1 cellular context compared by ENCODE assay signal in genomic region chr12:115916910-115917668, GRCh38.
TF ChIP-seq lines count a peak whose summit lies in the region.

No MANE protein-coding gene starts in this region.

TF ChIP-seq in HepG2, 621 proteins besides CTCF, POLR2A, EP300 and RAD21 (continued from another document and continues in another):
- TF ChIP-seq ZNF275 (CRISPR knock-in tag; IDR thresholded peaks at IDR 0.05; ENCODE audit: borderline replicate concordance) (no peak), MXD4 (CRISPR knock-in tag; IDR thresholded peaks at IDR 0.05) (0 out of 2 replicates have a peak, but pooled peaks have one; percentile 24), CBFB (CRISPR knock-in tag; IDR thresholded peaks at IDR 0.05) (no peak), PTBP1 (IDR thresholded peaks at IDR 0.05; ENCODE audit: low read depth, low read length, poor library complexity, severe bottlenecking) (no peak), KIAA2018 (CRISPR knock-in tag; IDR thresholded peaks at IDR 0.05; ENCODE audit: borderline replicate concordance) (no peak), TFDP1 (CRISPR knock-in tag; IDR thresholded peaks at IDR 0.05; ENCODE audit: borderline replicate concordance) (0 out of 2 replicates have a peak, but pooled peaks have one; percentile 43), LBX2 (CRISPR knock-in tag; IDR thresholded peaks at IDR 0.05; ENCODE audit: borderline replicate concordance) (no peak), REXO4 (CRISPR knock-in tag; IDR thresholded peaks at IDR 0.05; ENCODE audit: borderline replicate concordance) (no peak), NR2F2 (IDR thresholded peaks at IDR 0.05; ENCODE audit: borderline replicate concordance, low read depth) (no peak), SALL1 (CRISPR knock-in tag; IDR thresholded peaks at IDR 0.05) (peak; percentile 54), RELA (CRISPR knock-in tag; IDR thresholded peaks at IDR 0.05) (0 out of 2 replicates have a peak, but pooled peaks have one; percentile 34), CBX5 (CRISPR knock-in tag; IDR thresholded peaks at IDR 0.05; ENCODE audit: borderline replicate concordance) (no peak), ZNF674 (CRISPR knock-in tag; IDR thresholded peaks at IDR 0.05; ENCODE audit: low read depth) (no peak), TEF (CRISPR knock-in tag; IDR thresholded peaks at IDR 0.05) (no peak), ATF2 (CRISPR knock-in tag; IDR thresholded peaks at IDR 0.05) (no peak), TAF15 (IDR thresholded peaks at IDR 0.05; ENCODE audit: low read depth, low read length, poor library complexity, severe bottlenecking) (no peak), SMC3 (IDR thresholded peaks at IDR 0.05; ENCODE audit: low read length) (peak; percentile 5; the same call in 1 of the 2 replicates), HNF4A (CRISPR knock-in tag; IDR thresholded peaks at IDR 0.05) (no peak), ZNF687 (CRISPR knock-in tag; IDR thresholded peaks at IDR 0.05) (peak; percentile 54), ZNF501 (CRISPR knock-in tag; IDR thresholded peaks at IDR 0.05) (peak; percentile 28; the same call in 1 of the 2 replicates), GATA4 (IDR thresholded peaks at IDR 0.05; ENCODE audit: borderline replicate concordance, low read depth) (no peak), ETV5 (CRISPR knock-in tag; IDR thresholded peaks at IDR 0.05; ENCODE audit: borderline replicate concordance) (no peak), ZNF407 (CRISPR knock-in tag; IDR thresholded peaks at IDR 0.05; ENCODE audit: not compliant biosample characterization) (no peak)
